Comparison of ENCODE assay signal across 8 cellular contexts in the genomic region with DNA sequence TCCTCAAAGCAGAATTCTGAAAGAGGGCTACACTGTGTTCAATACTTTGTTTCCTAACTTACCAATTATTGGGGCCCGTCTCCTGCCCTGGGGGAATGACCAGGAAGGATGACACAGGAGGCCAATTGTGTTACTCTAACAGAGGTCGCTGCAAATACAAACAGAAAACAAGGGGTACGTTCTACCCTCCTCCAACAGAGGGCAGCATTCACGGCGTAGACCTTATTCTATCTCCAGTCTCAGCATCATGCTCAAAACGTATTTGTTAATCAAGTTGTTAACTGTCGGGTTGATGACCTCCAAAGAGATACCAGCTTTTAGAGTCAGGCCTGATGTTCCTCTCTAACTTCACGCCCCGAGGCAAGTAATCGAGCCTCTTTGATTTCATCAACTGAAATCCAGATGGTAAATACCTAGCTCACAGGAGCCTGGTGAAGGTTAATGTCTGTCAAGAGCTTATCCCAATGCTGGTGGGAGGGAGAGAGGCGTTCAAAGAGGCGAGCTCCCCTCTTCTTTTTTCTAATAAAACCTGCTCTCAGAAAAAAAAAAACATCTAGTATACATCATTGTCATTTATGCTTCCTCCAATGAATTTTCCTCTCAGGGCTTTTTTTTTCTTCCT.
DNase-seq lines count a peak whose midpoint lies in the region; ATAC-seq, FAIRE-seq and TF ChIP-seq lines count a peak whose summit lies in the region.

No MANE protein-coding gene starts in this region.

- POLR2A ChIA-PET in HepG2 (lab: Yijun Ruan, JAX): no interaction called here
- POLR2A ChIA-PET in CD8-positive, alpha-beta memory T cell (lab: Charles Lee): no interaction called here

- no peaks in the 10 kb centered on the region for H4K20me1 ChIP-seq in HepG2 (ENCODE audit: insufficient read depth, low read length)

- ATAC-seq in HepG2 (peak; percentile 84), GM21367 (IDR thresholded peaks at IDR 0.05; ENCODE audit: unreplicated experiment) (no peak)

- TF ChIP-seq EP300 in HepG2 (IDR thresholded peaks at IDR 0.05; ENCODE audit: low read depth in 2 of 2, low read length in 2 of 2) (no peak), HepG2 (CRISPR knock-in tag; IDR thresholded peaks at IDR 0.05; ENCODE audit: borderline replicate concordance) (no peak)

- intact Hi-C loops in HepG2 (cut with micrococcal nuclease; ENCODE audit: unreplicated experiment): loop anchor here (1.0 to 2.0 kb wide), 3 partner anchors 260 to 561 kb away; no protein-coding TSS in a partner anchor

- DNase-seq in NOMO-1 treated with DMSO at 0.1 percent for 48 hours (lab: John Stamatoyannopoulos, UW; ENCODE audit: unreplicated experiment) (peak; percentile 0), NOMO-1 (lab: John Stamatoyannopoulos, UW; ENCODE audit: unreplicated experiment in 2 of 2) (no peak), LNCaP clone FGC (ENCODE audit: low read depth) (peak; percentile 6), HepG2 (ENCODE audit: low spot score) (peak; percentile 5), middle frontal gyrus (ENCODE audit: extremely low spot score, low spot score) (no peak)
- peak; percentile 5 for DNase-seq in activated naive CD8-positive, alpha-beta T cell treated with anti-CD3 and anti-CD28 coated beads for 36 hours
- DNase-seq in CD8-positive, alpha-beta memory T cell: no peak

- H3K9ac ChIP-seq in HepG2 (ENCODE audit: insufficient read depth, low read depth, low read length): no peak overlapping the region

- no peaks in the 10 kb centered on the region for H3K36me3 ChIP-seq in HepG2 (replicated peaks in 1 of 2; ENCODE audit: control insufficient read depth in 1 of 2, insufficient read depth in 2 of 2, low read length in 2 of 2)
- no peaks in the 10 kb centered on the region for H3K36me3 ChIP-seq in CD8-positive, alpha-beta memory T cell (ENCODE audit: insufficient read depth, low read length)

- no peaks in the 10 kb centered on the region for H3K36me3 Mint-ChIP-seq in activated naive CD8-positive, alpha-beta T cell treated with anti-CD3 and anti-CD28 coated beads for 36 hours
- H3K36me3 Mint-ChIP-seq in CD8-positive, alpha-beta memory T cell: no peaks in the 10 kb centered on the region

- no TSS peak for BruUV-seq in HepG2 (replicated peaks; lab: Mats Ljungman, UMichigan)

- H3K27me3 ChIP-seq in HepG2 (ENCODE audit: control insufficient read depth in 1 of 2, insufficient read depth in 2 of 2, low read length in 2 of 2): no peaks in the 10 kb centered on the region
- no peaks in the 10 kb centered on the region for H3K27me3 ChIP-seq in CD8-positive, alpha-beta memory T cell (ENCODE audit: insufficient read depth, low read length, poor library complexity, severe bottlenecking)

- no peaks in the 10 kb centered on the region for H3K4me1 Mint-ChIP-seq in activated naive CD8-positive, alpha-beta T cell treated with anti-CD3 and anti-CD28 coated beads for 36 hours
- H3K4me1 Mint-ChIP-seq in CD8-positive, alpha-beta memory T cell: no peaks in the 10 kb centered on the region

- no peaks in the 10 kb centered on the region for H3K9me3 ChIP-seq in HepG2 (ENCODE audit: low read length)
- no peaks in the 10 kb centered on the region for H3K9me3 ChIP-seq in CD8-positive, alpha-beta memory T cell (ENCODE audit: low read length)

- no peak for TF ChIP-seq POLR2A in HepG2 (IDR thresholded peaks at IDR 0.05; ENCODE audit: insufficient read depth in 1 of 2, low read depth in 2 of 2, low read length in 2 of 2)

- FAIRE-seq in HepG2 (lab: Jason Lieb, UNC): peak; percentile 32

- in situ Hi-C loops in HepG2 (cut with HindIII; ENCODE audit: extremely low pct_ligation_motif_present, low pct_unique_long_range_greater_than_20kb): no loop called here

- no peak overlapping the region for H3K4me3 Mint-ChIP-seq in activated naive CD8-positive, alpha-beta T cell treated with anti-CD3 and anti-CD28 coated beads for 36 hours
- H3K4me3 Mint-ChIP-seq in CD8-positive, alpha-beta memory T cell: no peak overlapping the region

- TF ChIP-seq CTCF in LNCaP clone FGC (IDR thresholded peaks at IDR 0.05; ENCODE audit: control insufficient read depth, extremely low read depth, insufficient read depth): peak; percentile 75
- peak; percentile 70 for TF ChIP-seq CTCF in HepG2 (CRISPR knock-in tag; IDR thresholded peaks at IDR 0.05)

- CTCF ChIA-PET in HepG2 (lab: Yijun Ruan, JAX; ENCODE audit: low intra/inter-chr PET ratio, low total read pairs): interaction anchor here (1.1 to 2.1 kb wide), 2 partner anchors 260 to 339 kb away, joined by 3 to 14 read pairs; no protein-coding TSS in a partner anchor
- CTCF ChIA-PET in CD8-positive, alpha-beta memory T cell (lab: Charles Lee): no interaction called here

- no peaks in the 10 kb centered on the region for H3K4me1 ChIP-seq in HepG2 (ENCODE audit: insufficient read depth, low read length)
- no peaks in the 10 kb centered on the region for H3K4me1 ChIP-seq in CD8-positive, alpha-beta memory T cell (ENCODE audit: insufficient read depth, low read length)

- no peak overlapping the region for H3K4me3 ChIP-seq in LNCaP clone FGC (ENCODE audit: low read depth, low read length)
- no peak overlapping the region for H3K4me3 ChIP-seq in HepG2 (replicated peaks in 1 of 3; ENCODE audit: insufficient read depth in 1 of 3, low read depth in 2 of 3, low read length in 3 of 3)
- no peak overlapping the region for H3K4me3 ChIP-seq in CD8-positive, alpha-beta memory T cell (ENCODE audit: low read length)

- no peak for TF ChIP-seq RAD21 in HepG2 (CRISPR knock-in tag; IDR thresholded peaks at IDR 0.05)

- H3K27me3 Mint-ChIP-seq in activated naive CD8-positive, alpha-beta T cell treated with anti-CD3 and anti-CD28 coated beads for 36 hours: no peaks in the 10 kb centered on the region
- H3K27me3 Mint-ChIP-seq in CD8-positive, alpha-beta memory T cell: no peaks in the 10 kb centered on the region

- H3K79me2 ChIP-seq in HepG2 (ENCODE audit: insufficient read depth, low read length): no peaks in the 10 kb centered on the region

- H3K27ac ChIP-seq in HepG2 (ENCODE audit: extremely low read length, insufficient read depth, low read length): no peak overlapping the region
- no peak overlapping the region for H3K27ac ChIP-seq in CD8-positive, alpha-beta memory T cell (ENCODE audit: low read depth, low read length)

- WGBS in HepG2 (ENCODE audit: low lambda C conversion rate): 7% methylated on average over 12 of the region's 12 CpGs

- H3K27ac Mint-ChIP-seq in activated naive CD8-positive, alpha-beta T cell treated with anti-CD3 and anti-CD28 coated beads for 36 hours: no peak overlapping the region
- H3K27ac Mint-ChIP-seq in CD8-positive, alpha-beta memory T cell: no peak overlapping the region

- peaks cover 7% of the 10 kb centered on the region for H3K9me3 Mint-ChIP-seq in activated naive CD8-positive, alpha-beta T cell treated with anti-CD3 and anti-CD28 coated beads for 36 hours
- H3K9me3 Mint-ChIP-seq in CD8-positive, alpha-beta memory T cell: peaks cover 0 to 11% (median 9%) of the 10 kb centered on the region in 5 donors

- no peak overlapping the region for H3K4me2 ChIP-seq in HepG2 (ENCODE audit: low read depth, low read length)

- H2AFZ ChIP-seq in HepG2 (ENCODE audit: low read length): no peak overlapping the region

TF ChIP-seq in HepG2, 621 proteins besides CTCF, POLR2A, EP300 and RAD21:
- peak; percentile 58 for TF ChIP-seq STAG1 (CRISPR knock-in tag; IDR thresholded peaks at IDR 0.05)
- TF ChIP-seq, protein P1, sequence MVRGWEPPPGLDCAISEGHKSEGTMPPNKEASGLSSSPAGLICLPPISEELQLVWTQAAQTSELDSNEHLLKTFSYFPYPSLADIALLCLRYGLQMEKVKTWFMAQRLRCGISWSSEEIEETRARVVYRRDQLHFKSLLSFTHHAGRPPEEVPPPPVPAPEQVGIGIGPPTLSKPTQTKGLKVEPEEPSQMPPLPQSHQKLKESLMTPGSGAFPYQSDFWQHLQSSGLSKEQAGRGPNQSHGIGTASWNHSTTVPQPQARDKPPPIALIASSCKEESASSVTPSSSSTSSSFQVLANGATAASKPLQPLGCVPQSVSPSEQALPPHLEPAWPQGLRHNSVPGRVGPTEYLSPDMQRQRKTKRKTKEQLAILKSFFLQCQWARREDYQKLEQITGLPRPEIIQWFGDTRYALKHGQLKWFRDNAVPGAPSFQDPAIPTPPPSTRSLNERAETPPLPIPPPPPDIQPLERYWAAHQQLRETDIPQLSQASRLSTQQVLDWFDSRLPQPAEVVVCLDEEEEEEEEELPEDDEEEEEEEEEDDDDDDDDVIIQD (CRISPR knock-in tag; IDR thresholded peaks at IDR 0.05; ENCODE audit: low read depth): no peak
- peak; percentile 61; the same call in 1 of the 2 replicates for TF ChIP-seq SMC3 (IDR thresholded peaks at IDR 0.05; ENCODE audit: low read length)
- TF ChIP-seq, protein P2, sequence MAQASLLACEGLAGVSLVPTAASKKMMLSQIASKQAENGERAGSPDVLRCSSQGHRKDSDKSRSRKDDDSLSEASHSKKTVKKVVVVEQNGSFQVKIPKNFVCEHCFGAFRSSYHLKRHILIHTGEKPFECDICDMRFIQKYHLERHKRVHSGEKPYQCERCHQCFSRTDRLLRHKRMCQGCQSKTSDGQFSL (CRISPR knock-in tag; IDR thresholded peaks at IDR 0.05): no peak
TF ChIP-seq in HepG2: peak in this region for 2.

Comparison
In these comparisons a context has a peak if more than half of its experiments do, and no peak if none do; other contexts are left out.
1. DNase-seq: peak in NOMO-1 treated with DMSO at 0.1 percent for 48 hours (single experiment), LNCaP clone FGC (single experiment), activated naive CD8-positive, alpha-beta T cell treated with anti-CD3 and anti-CD28 coated beads for 36 hours (single experiment) and HepG2 (single experiment); none in NOMO-1 (0 of 2), middle frontal gyrus (single experiment) and CD8-positive, alpha-beta memory T cell (0 of 5).